In the genomic region with DNA sequence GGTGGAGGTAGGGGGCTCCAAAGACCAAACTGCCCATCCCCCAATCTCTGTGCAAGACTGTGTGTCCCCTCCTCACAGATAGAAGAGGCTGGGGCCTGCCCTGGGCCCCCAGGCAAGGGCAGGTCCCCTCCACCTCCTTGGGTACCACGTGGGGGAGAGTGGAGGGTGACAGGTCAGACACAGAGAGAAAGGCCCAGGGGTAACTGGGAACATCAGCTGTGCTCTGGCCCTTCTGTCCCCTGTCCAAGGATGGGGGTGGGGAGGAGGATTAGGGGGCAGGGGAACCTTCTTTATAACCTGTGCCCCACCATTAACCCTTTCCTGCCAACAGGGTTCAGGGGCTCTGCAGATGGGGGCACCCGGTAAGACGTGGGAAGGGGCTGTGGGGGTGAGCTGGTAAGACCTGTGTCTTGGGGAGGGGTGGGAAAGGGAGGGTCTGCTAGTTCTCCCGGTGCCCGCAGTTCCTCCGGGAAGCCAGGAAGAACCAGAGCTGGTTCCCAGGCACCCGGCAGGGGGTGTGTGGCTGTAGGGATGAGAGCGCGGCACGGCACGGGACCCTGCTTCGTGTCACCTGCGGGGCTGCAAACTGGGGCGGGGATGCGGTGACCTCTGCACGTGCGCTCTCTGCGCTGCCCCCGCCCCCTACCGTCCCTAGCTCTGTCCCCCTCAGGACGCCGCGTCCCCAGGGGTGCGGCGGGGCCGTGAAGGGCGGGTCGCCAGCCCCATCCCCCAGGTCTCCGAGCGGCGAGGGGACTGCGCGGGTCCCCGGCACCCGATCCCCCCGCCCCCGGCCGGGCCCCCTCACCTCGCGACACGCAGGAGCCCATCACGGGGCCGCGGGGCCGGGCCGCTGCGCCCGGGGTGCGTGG, we compare ENCODE assay signal across 8 cellular contexts. TPM values are rescaled to one million over a fixed set of nuclear protein-coding genes. Genes with fewer than 3 reads are reported as not detected.
DNase-seq lines count a peak whose midpoint lies in the region; ATAC-seq and TF ChIP-seq lines count a peak whose summit lies in the region.

No MANE protein-coding gene starts in this region.

- no peak for TF ChIP-seq POLR2A in heart left ventricle (IDR thresholded peaks at IDR 0.05)

- ATAC-seq in heart left ventricle (no peak), Right ventricle myocardium superior (ENCODE audit: poor library complexity) (no peak), activated B cell treated with CpG ODN at 0.5 μM for 24 hours (ENCODE audit: low read depth) (peak; percentile 7), HG03378 (IDR thresholded peaks at IDR 0.05; ENCODE audit: unreplicated experiment) (no peak), GM18861 (IDR thresholded peaks at IDR 0.05; ENCODE audit: unreplicated experiment) (no peak)

- CTCF ChIA-PET in activated B cell treated with CpG ODN at 0.5 μM for 24 hours (lab: Charles Lee), result interaction anchor here (0.6 to 1.9 kb wide), 2 partner anchors 9 to 281 kb away, joined by 3 to 7 read pairs; no protein-coding TSS in a partner anchor

- peaks cover 15% of the 10 kb centered on the region for H3K27me3 Mint-ChIP-seq in activated B cell treated with CpG ODN at 0.5 μM for 24 hours
- H3K27me3 Mint-ChIP-seq in type B pancreatic cell, result peaks cover 13% of the 10 kb centered on the region

- H3K27ac Mint-ChIP-seq in activated B cell treated with CpG ODN at 0.5 μM for 24 hours, result no peak overlapping the region
- no peak overlapping the region for H3K27ac Mint-ChIP-seq in type B pancreatic cell

- peak overlapping the region in 2 of 12 donors; percentile 13 to 50 for H3K27ac ChIP-seq in heart left ventricle

- H3K4me1 ChIP-seq in heart left ventricle, result peaks cover 0 to 54% (median 25%) of the 10 kb centered on the region in 12 donors
- no peaks in the 10 kb centered on the region for H3K4me1 ChIP-seq in iPS-15b (ENCODE audit: control insufficient read depth, insufficient read depth, low read length)

- H3K9me3 ChIP-seq in heart left ventricle (no peaks in the 10 kb centered on the region), iPS-15b (ENCODE audit: control insufficient read depth, insufficient read depth, low read length) (no peaks in the 10 kb centered on the region)

- H3K9ac ChIP-seq in iPS-15b (ENCODE audit: low read depth, low read length), result no peak overlapping the region

- TF ChIP-seq CTCF in heart left ventricle (IDR thresholded peaks at IDR 0.05) (no peak), activated B cell treated with CpG ODN at 0.5 μM for 24 hours (IDR thresholded peaks at IDR 0.05) (no peak), type B pancreatic cell (conservative IDR thresholded peaks at IDR 0.05) (no peak)

- H3K36me3 ChIP-seq in heart left ventricle (no peaks in the 10 kb centered on the region), iPS-15b (ENCODE audit: control insufficient read depth, insufficient read depth, low read length) (no peaks in the 10 kb centered on the region)

- WGBS in heart left ventricle, 4 donors, result 6 to 22% (median 11%) methylated on average over 12 to 49 of the region's 49 CpGs

- peaks cover 0 to 22% (median 0%) of the 10 kb centered on the region in 9 donors for H3K27me3 ChIP-seq in heart left ventricle
- H3K27me3 ChIP-seq in iPS-15b (ENCODE audit: control insufficient read depth, insufficient read depth, low read length), result peaks cover 51% of the 10 kb centered on the region

- H3K4me3 Mint-ChIP-seq in activated B cell treated with CpG ODN at 0.5 μM for 24 hours (peak overlapping the region; percentile 4), type B pancreatic cell (peak overlapping the region; percentile 55)

- POLR2A ChIA-PET in activated B cell treated with CpG ODN at 0.5 μM for 24 hours (lab: Charles Lee), result no interaction called here

- H3K36me3 Mint-ChIP-seq in activated B cell treated with CpG ODN at 0.5 μM for 24 hours (ENCODE audit: low read depth) (no peaks in the 10 kb centered on the region), type B pancreatic cell (no peaks in the 10 kb centered on the region)

- H3K9me3 Mint-ChIP-seq in activated B cell treated with CpG ODN at 0.5 μM for 24 hours (no peaks in the 10 kb centered on the region), type B pancreatic cell (no peaks in the 10 kb centered on the region)

- H3K4me1 Mint-ChIP-seq in activated B cell treated with CpG ODN at 0.5 μM for 24 hours, result peaks cover 10% of the 10 kb centered on the region
- peaks cover 20% of the 10 kb centered on the region for H3K4me1 Mint-ChIP-seq in type B pancreatic cell (ENCODE audit: unreplicated experiment)

- intact Hi-C loops in heart left ventricle (cut with DNase I), result no loop called here
- intact Hi-C loops in Right ventricle myocardium superior (cut with DNase I), result loop anchor here (5.0 kb wide), 1 partner anchor 289 kb away; no protein-coding TSS in a partner anchor
- intact Hi-C loops in activated B cell treated with CpG ODN at 0.5 μM for 24 hours (cut with micrococcal nuclease), result no loop called here

- DNase-seq in heart left ventricle (no peak), Right ventricle myocardium superior (no peak), activated B cell treated with CpG ODN at 0.5 μM for 24 hours (no peak), type B pancreatic cell (ENCODE audit: extremely low spot score, unreplicated experiment) (no peak), NCI-H1436 treated with DMSO at 0.1 percent for 48 hours (lab: John Stamatoyannopoulos, UW) (no peak)

- peak overlapping the region; percentile 19 to 65 (median 48) for H3K4me3 ChIP-seq in heart left ventricle
- H3K4me3 ChIP-seq in iPS-15b (ENCODE audit: low read depth, low read length), result peak overlapping the region; percentile 37

RNA-seq across cellular contexts. Expression of a gene that starts 0.6 kb away (rescaled TPM):
- total RNA-seq in heart left ventricle (10 to 100 TPM in 1 of 9 donors, 1 to 10 TPM in 8; 1.2 to 17.8 (median 3.4) TPM), Right ventricle myocardium superior (4.5 TPM), activated B cell treated with CpG ODN at 0.5 μM for 24 hours (not detected in 2 replicates), type B pancreatic cell (ENCODE audit: low replicate concordance) (1.4 and 3.1 TPM in 2 replicates)
- 1 to 10 TPM; 1.1 to 9.3 TPM for polyA plus RNA-seq in heart left ventricle

RNA-seq across cellular contexts. Expression of a gene that starts 29.3 kb away (rescaled TPM):
- total RNA-seq in heart left ventricle (1 to 10 TPM in 8 of 9 donors, under 1 TPM in 1; 0.51 to 2.7 (median 1.8) TPM), Right ventricle myocardium superior (2.5 TPM), activated B cell treated with CpG ODN at 0.5 μM for 24 hours (not detected in 2 replicates), type B pancreatic cell (ENCODE audit: low replicate concordance) (0.95 and 1.6 TPM in 2 replicates)
- polyA plus RNA-seq in heart left ventricle, result 1 to 10 TPM in 1 of 2 donors, under 1 TPM in 1; 0.50 to 1.5 TPM

RNA-seq across cellular contexts. Expression of a gene that starts 51.0 kb away (rescaled TPM):
- total RNA-seq in heart left ventricle, result 1 to 10 TPM in 1 of 9 donors, under 1 TPM in 6, not detected in 2; 0.25 to 1.1 (median 0.53) TPM
- under 1 TPM; 0.25 to 0.95 TPM for polyA plus RNA-seq in heart left ventricle
- 0.35 TPM for total RNA-seq in Right ventricle myocardium superior
- total RNA-seq in activated B cell treated with CpG ODN at 0.5 μM for 24 hours, result 0.24 TPM in 1 of 2 replicates, not detected in the other
- total RNA-seq in type B pancreatic cell (ENCODE audit: low replicate concordance), result 0.38 and 1.6 TPM in 2 replicates

RNA-seq across cellular contexts. Expression of a gene that starts 55.0 kb away (rescaled TPM):
- total RNA-seq in heart left ventricle (over 10,000 TPM in 1 of 9 donors, 1,000 to 10,000 TPM in 8; 2,598 to 10,910 (median 4,655) TPM), Right ventricle myocardium superior (3,577 TPM), activated B cell treated with CpG ODN at 0.5 μM for 24 hours (not detected in 2 replicates), type B pancreatic cell (ENCODE audit: low replicate concordance) (0.48 and 0.64 TPM in 2 replicates)
- 1,000 to 10,000 TPM; 7,048 to 8,299 TPM for polyA plus RNA-seq in heart left ventricle
